In the genomic region with DNA sequence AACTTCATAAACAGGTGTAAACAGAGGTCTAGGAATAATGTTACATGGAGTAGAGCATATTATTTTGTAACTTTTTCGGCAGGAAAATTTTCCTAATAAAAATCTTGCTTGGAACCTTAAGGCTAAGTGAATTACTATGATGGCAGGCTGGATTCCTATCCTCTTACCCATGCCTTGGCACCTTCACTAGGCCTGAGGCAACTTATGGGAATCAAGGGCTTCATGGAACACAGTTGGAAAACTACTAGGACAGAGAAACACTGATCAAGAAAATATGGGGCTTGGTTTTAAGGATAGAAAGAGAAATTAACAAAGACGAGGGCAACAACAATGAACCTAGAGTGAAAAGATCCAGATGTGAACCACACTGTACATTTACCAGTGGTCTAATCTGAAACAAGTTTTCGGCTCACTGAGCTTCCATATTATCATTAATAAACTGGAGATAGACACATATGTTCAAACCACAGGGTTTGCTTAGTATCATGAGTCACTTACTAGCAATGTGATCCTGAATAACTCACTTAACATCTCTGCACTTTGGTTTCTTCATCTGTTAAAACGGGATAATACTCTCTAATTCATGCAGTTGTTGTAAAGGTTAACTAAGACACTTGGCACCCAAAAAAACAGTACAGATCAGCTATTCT, we compare ENCODE assay signal across 1 cellular context.
TF ChIP-seq lines count a peak whose summit lies in the region.

No MANE protein-coding gene starts in this region.

TF ChIP-seq in HepG2, 621 proteins besides CTCF, POLR2A, EP300 and RAD21 (continued from another document):
- TF ChIP-seq, protein P1, sequence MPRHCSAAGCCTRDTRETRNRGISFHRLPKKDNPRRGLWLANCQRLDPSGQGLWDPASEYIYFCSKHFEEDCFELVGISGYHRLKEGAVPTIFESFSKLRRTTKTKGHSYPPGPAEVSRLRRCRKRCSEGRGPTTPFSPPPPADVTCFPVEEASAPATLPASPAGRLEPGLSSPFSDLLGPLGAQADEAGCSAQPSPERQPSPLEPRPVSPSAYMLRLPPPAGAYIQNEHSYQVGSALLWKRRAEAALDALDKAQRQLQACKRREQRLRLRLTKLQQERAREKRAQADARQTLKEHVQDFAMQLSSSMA (CRISPR knock-in tag; IDR thresholded peaks at IDR 0.05): no peak
